18 cellular contexts compared by ENCODE assay signal in genomic region chr2:85472265-85472664, GRCh38. TPM values are rescaled to one million over a fixed set of nuclear protein-coding genes. Genes with fewer than 3 reads are reported as not detected.
"Had no signal": no experiment of that assay in that cellular context is flagged by ENCODE, and none has a peak within 500 bp of the region (broad histone marks: within the 10 kb centered on the region; RNA-seq: fewer than 3 reads in every experiment).

No MANE protein-coding gene starts in this region.

- ATAC-seq: heart left ventricle, left lung had no signal

- H3K4me3 ChIP-seq: esophagus muscularis mucosa, heart left ventricle, left lung, tibial artery, vagina had no signal

- H3K36me3 ChIP-seq: esophagus muscularis mucosa, heart left ventricle, left lung, tibial artery, vagina had no signal

- H3K9me3 ChIP-seq: esophagus muscularis mucosa, heart left ventricle, left lung, tibial artery, vagina had no signal

- FAIRE-seq: frontal cortex, islet of Langerhans had no signal

- H3K27me3 ChIP-seq: esophagus muscularis mucosa, heart left ventricle, left lung, tibial artery, vagina had no signal

- H3K27ac ChIP-seq: esophagus muscularis mucosa, heart left ventricle, left lung, tibial artery, vagina had no signal

- DNase-seq: activated CD4-positive, alpha-beta T cell treated with anti-CD3 and anti-CD28 coated beads, Interleukin-2, amount 50 U/mL, for 4 hours; activated CD4-positive, CD25-positive, alpha-beta regulatory T cell treated with anti-CD3 and anti-CD28 coated beads, Interleukin-2, amount 50 U/mL, for 72 hours; activated effector memory CD4-positive, alpha-beta T cell treated with Interleukin-2 at 50 U/mL for 16 hours; activated T-cell treated with anti-CD3 and anti-CD28 coated beads, Interleukin-2, amount 50 U/mL, for 1 hour; cerebellar nuclear complex; dermis blood vessel endothelial cell; heart left ventricle; left lung; mesenchymal stem cell; nephron progenitor cell; stimulated activated CD4-positive, alpha-beta T cell treated with anti-CD3 and anti-CD28 coated beads, Interleukin-15, amount 100 ng/mL, for 24 hours; stimulated activated CD4-positive, alpha-beta T cell treated with anti-CD3 and anti-CD28 coated beads, Interleukin-4, amount 100 ng/mL, for 24 hours; tibial artery had no signal

RNA-seq across cellular contexts. Expression of gene SH2D6, which starts 53.8 kb away (rescaled TPM):
- total RNA-seq: dermis blood vessel endothelial cell, esophagus muscularis mucosa, heart left ventricle, omental fat pad, vagina had no signal
- polyA plus RNA-seq: heart left ventricle had no signal
